ENCODE assay signal across 10 cellular contexts in genomic region chr6:34709386-34709785, GRCh38. TPM values are rescaled to one million over a fixed set of nuclear protein-coding genes. Genes with fewer than 3 reads are reported as not detected.
DNase-seq lines count a peak whose midpoint lies in the region; ATAC-seq, FAIRE-seq and TF ChIP-seq lines count a peak whose summit lies in the region.
"Had no signal": no experiment of that assay in that cellular context is flagged by ENCODE, and none has a peak within 500 bp of the region (broad histone marks: within the 10 kb centered on the region; RNA-seq: fewer than 3 reads in every experiment).

No MANE protein-coding gene starts in this region.

- POLR2A ChIA-PET in SK-N-SH (lab: Yijun Ruan, JAX): interaction anchor here (0.6 kb wide), 1 partner anchor 294 kb away, joined by 3 read pairs; no protein-coding TSS in a partner anchor

- H3K9me3 ChIP-seq in SK-N-SH (no peaks in the 10 kb centered on the region), pancreas (no peaks in the 10 kb centered on the region)

- H3K27me3 ChIP-seq in SK-N-SH (ENCODE audit: insufficient read depth) (no peaks in the 10 kb centered on the region), foreskin keratinocyte (no peaks in the 10 kb centered on the region), pancreas (no peaks in the 10 kb centered on the region)

- no peak overlapping the region for H3K4me2 ChIP-seq in SK-N-SH

- 0 out of 2 replicates have a peak overlapping the region, but pooled peaks have one; percentile 4 for H2AFZ ChIP-seq in SK-N-SH (ENCODE audit: low read depth)

- no peak overlapping the region for H3K4me3 ChIP-seq in SK-N-SH (ENCODE audit: low read depth in 2 of 2, low read length in 1 of 2)
- H3K4me3 ChIP-seq in pancreas: no peak overlapping the region

- no peaks in the 10 kb centered on the region for H4K20me1 ChIP-seq in SK-N-SH (ENCODE audit: insufficient read depth)

- TF ChIP-seq CTCF in SK-N-SH (IDR thresholded peaks at IDR 0.05): no peak
- TF ChIP-seq CTCF in foreskin keratinocyte (conservative IDR thresholded peaks at IDR 0.05): no peak
- TF ChIP-seq CTCF in pancreas (IDR thresholded peaks at IDR 0.05): no peak

- peak in 1 of 2 experiments; percentile 42; a peak in 2 of 4 replicates for TF ChIP-seq EP300 in SK-N-SH (IDR thresholded peaks at IDR 0.05; ENCODE audit: borderline replicate concordance in 1 of 2, low read depth in 1 of 2, low read length in 1 of 2)

- H3K27ac ChIP-seq in SK-N-SH (ENCODE audit: low read depth in 2 of 2, low read length in 1 of 2) (peak overlapping the region in 1 of 2 experiments; percentile 61; a peak in 2 of 4 replicates), foreskin keratinocyte (peak overlapping the region; percentile 11), pancreas (peak overlapping the region; percentile 29 to 65 (median 42))

- H3K36me3 ChIP-seq in SK-N-SH (replicated peaks in 1 of 2; ENCODE audit: control insufficient read depth in 1 of 2, insufficient read depth in 2 of 2, low read length in 1 of 2) (no peaks in the 10 kb centered on the region), pancreas (no peaks in the 10 kb centered on the region)

- ATAC-seq in foreskin keratinocyte (no peak), pancreas (peak; percentile 97 to 99 (median 98))
- no peak for ATAC-seq in stimulated activated naive CD8-positive, alpha-beta T cell treated with anti-CD3 and anti-CD28 coated beads, Interleukin-15, Interleukin-2, amounts not matched to agents 100 U/mL and 50 U/mL, for 24 hours
- ATAC-seq: activated CD8-positive, alpha-beta T cell treated with anti-CD3 and anti-CD28 coated beads for 36 hours had no signal

- CTCF ChIA-PET in SK-N-SH (lab: Yijun Ruan, JAX): interaction anchor here (1.2 kb wide), 1 partner anchor 532 kb away, joined by 3 read pairs; no protein-coding TSS in a partner anchor

- H3K79me2 ChIP-seq in SK-N-SH (ENCODE audit: insufficient read depth): no peaks in the 10 kb centered on the region

- no peak for TF ChIP-seq RAD21 in SK-N-SH (IDR thresholded peaks at IDR 0.05; ENCODE audit: low read length)

- peaks cover 0 to 2% of the 10 kb centered on the region in 2 experiments; a peak in 1 of 4 replicates for H3K4me1 ChIP-seq in SK-N-SH (ENCODE audit: control insufficient read depth in 1 of 2, insufficient read depth in 2 of 2, low read depth in 1 of 2, low read length in 1 of 2)
- H3K4me1 ChIP-seq in foreskin keratinocyte: no peaks in the 10 kb centered on the region
- H3K4me1 ChIP-seq in pancreas: peaks cover 16 to 21% (median 16%) of the 10 kb centered on the region in 3 donors

- no peak overlapping the region for H3K9ac ChIP-seq in SK-N-SH

- no peak for FAIRE-seq in pancreas (lab: Jason Lieb, UNC)
- no peak for FAIRE-seq in HTR-8/SVneo (lab: Jason Lieb, UNC)

- intact Hi-C loops in pancreas (cut with DNase I): no loop called here

- H3K9me2 ChIP-seq in SK-N-SH: no peaks in the 10 kb centered on the region

- H3F3A ChIP-seq in SK-N-SH (replicated peaks; ENCODE audit: insufficient read depth): no peaks in the 10 kb centered on the region

- DNase-seq in DMS 273 (lab: John Stamatoyannopoulos, UW; ENCODE audit: unreplicated experiment) (peak; percentile 96), SK-N-SH (peak; percentile 56), foreskin keratinocyte (no peak), pancreas (peak; percentile 86 to 96 (median 95)), OCI-M2 (lab: John Stamatoyannopoulos, UW; ENCODE audit: unreplicated experiment) (no peak), NK-92 (lab: John Stamatoyannopoulos, UW; ENCODE audit: unreplicated experiment) (no peak), HTR-8/SVneo (ENCODE audit: insufficient read length, low spot score) (no peak)
- DNase-seq in stimulated activated naive CD8-positive, alpha-beta T cell treated with anti-CD3 and anti-CD28 coated beads, Interleukin-15, Interleukin-2, amounts not matched to agents 100 U/mL and 50 U/mL, for 24 hours: no peak
- DNase-seq: activated CD8-positive, alpha-beta T cell treated with anti-CD3 and anti-CD28 coated beads for 36 hours; CD8-positive, alpha-beta memory T cell had no signal

- WGBS in SK-N-SH (ENCODE audit: low lambda C conversion rate): 55% methylated on average over 4 of the region's 5 CpGs
- 4 to 5% methylated on average over 5 of the region's 5 CpGs for WGBS in pancreas, 2 donors

TF ChIP-seq in SK-N-SH, 30 proteins besides CTCF, POLR2A, EP300 and RAD21:
- TF ChIP-seq NFIC (IDR thresholded peaks at IDR 0.05; ENCODE audit: borderline replicate concordance) (peak; percentile 10; the same call in 1 of the 2 replicates), MXI1 (IDR thresholded peaks at IDR 0.05; ENCODE audit: low read depth, low read length) (peak; percentile 57; the same call in 1 of the 2 replicates), FOXJ3 (CRISPR knock-in tag; IDR thresholded peaks at IDR 0.05) (no peak)
TF ChIP-seq in SK-N-SH: peak in this region for 2.

RNA-seq across cellular contexts. Expression of gene ILRUN, which starts 12.8 kb away (rescaled TPM):
- polyA plus RNA-seq in SK-N-SH (2012; rRNA removed): 19.5 and 22.8 TPM in 2 replicates
- polyA plus RNA-seq in SK-N-SH (2012; cell fraction: cytosol; rRNA removed): 19.3 and 19.6 TPM in 2 replicates
- polyA plus RNA-seq in SK-N-SH (2012; cell fraction: nucleus; rRNA removed): 7.6 and 11.6 TPM in 2 replicates
- total RNA-seq in foreskin keratinocyte: 64.5 and 64.9 TPM in 2 replicates
- polyA plus RNA-seq in foreskin keratinocyte: 41.3 and 45.0 TPM in 2 replicates
- total RNA-seq in pancreas: 10 to 100 TPM; 18.7 to 32.9 (median 25.2) TPM
- polyA plus RNA-seq in pancreas: 10 to 100 TPM; 14.6 to 16.7 TPM

RNA-seq across cellular contexts. Expression of gene SNRPC, which starts 47.9 kb away (rescaled TPM):
- 268 and 278 TPM in 2 replicates for polyA plus RNA-seq in SK-N-SH (2012; rRNA removed)
- polyA plus RNA-seq in SK-N-SH (2012; cell fraction: cytosol; rRNA removed): 280 and 288 TPM in 2 replicates
- polyA plus RNA-seq in SK-N-SH (2012; cell fraction: nucleus; rRNA removed): 122 and 135 TPM in 2 replicates
- 175 and 196 TPM in 2 replicates for total RNA-seq in foreskin keratinocyte
- 276 and 300 TPM in 2 replicates for polyA plus RNA-seq in foreskin keratinocyte
- total RNA-seq in pancreas: 10 to 100 TPM; 18.6 to 39.7 (median 28.7) TPM
- polyA plus RNA-seq in pancreas: 10 to 100 TPM; 49.0 to 73.3 TPM

Comparison
In these comparisons a context has a peak if more than half of its experiments do, and no peak if none do; other contexts are left out.
1. DNase-seq: peak in DMS 273 (single experiment), SK-N-SH (single experiment) and pancreas (6 of 6); none in foreskin keratinocyte (0 of 2), stimulated activated naive CD8-positive, alpha-beta T cell treated with anti-CD3 and anti-CD28 coated beads, Interleukin-15, Interleukin-2, amounts not matched to agents 100 U/mL and 50 U/mL, for 24 hours (single experiment), OCI-M2 (single experiment), NK-92 (single experiment) and HTR-8/SVneo (single experiment).
2. ATAC-seq: peak in pancreas (4 of 4); none in foreskin keratinocyte (single experiment) and stimulated activated naive CD8-positive, alpha-beta T cell treated with anti-CD3 and anti-CD28 coated beads, Interleukin-15, Interleukin-2, amounts not matched to agents 100 U/mL and 50 U/mL, for 24 hours (single experiment).